In the genomic region with DNA sequence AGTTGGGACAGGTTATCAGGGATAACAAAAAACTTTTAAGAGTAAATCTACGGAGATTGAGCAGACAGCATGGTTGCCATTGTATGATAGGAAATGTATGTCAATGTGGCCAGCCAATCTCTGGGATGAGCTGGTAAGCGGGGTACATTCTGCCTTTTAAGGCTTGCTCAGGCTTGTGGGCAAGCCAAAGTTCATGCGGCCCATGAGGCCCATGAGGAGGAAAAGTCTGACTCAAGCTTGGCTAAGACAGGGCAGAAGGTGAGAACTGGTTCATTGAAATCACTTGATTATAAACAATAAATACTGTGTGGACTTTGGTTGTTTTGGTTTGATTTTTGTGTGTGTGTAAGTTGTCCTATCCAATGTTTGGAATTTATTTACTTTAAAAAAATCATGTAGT, we compare ENCODE assay signal across 24 cellular contexts.
"Had no signal": no experiment of that assay in that cellular context is flagged by ENCODE, and none has a peak within 500 bp of the region (broad histone marks: within the 10 kb centered on the region; RNA-seq: fewer than 3 reads in every experiment).

No MANE protein-coding gene starts in this region.

- H3K4me1 ChIP-seq: left lung, lower lobe of right lung, right atrium auricular region, right lobe of liver, suprapubic skin, tibial artery, upper lobe of right lung had no signal

- H3K36me3 Mint-ChIP-seq: naive thymus-derived CD8-positive, alpha-beta T cell had no signal

- H3K27me3 Mint-ChIP-seq: naive thymus-derived CD8-positive, alpha-beta T cell; progenitor cell of endocrine pancreas; stimulated activated naive CD8-positive, alpha-beta T cell treated with anti-CD3 and anti-CD28 coated beads, Interleukin-15, Interleukin-2, amounts not matched to agents 100 ng/mL and 50 ng/mL, for 24 hours had no signal

- DNase-seq: hippocampal formation; kidney; left colon; left lung; lower lobe of right lung; mammary epithelial cell; mesenchymal stem cell; naive thymus-derived CD8-positive, alpha-beta T cell; ovary; right lobe of liver; stimulated activated CD4-positive, alpha-beta T cell treated with anti-CD3 and anti-CD28 coated beads, Interleukin-12 subunit alpha, Interleukin-12 subunit beta, amount 100 ng/mL, for 4 hours; stimulated activated CD4-positive, alpha-beta T cell treated with anti-CD3 and anti-CD28 coated beads, Interleukin-15, amount 100 ng/mL, for 24 hours; stimulated activated CD4-positive, alpha-beta T cell treated with anti-CD3 and anti-CD28 coated beads, Interleukin-2, amount 100 ng/mL, for 24 hours; stimulated activated CD4-positive, alpha-beta T cell treated with anti-CD3 and anti-CD28 coated beads, Interleukin-4, amount 100 ng/mL, for 1 hour; stimulated activated naive CD4-positive, alpha-beta T cell; tibial artery; trophoblast cell; upper lobe of right lung had no signal

- H3K27me3 ChIP-seq: left lung, ovary, right atrium auricular region, right lobe of liver, suprapubic skin, tibial artery, upper lobe of right lung had no signal

- ATAC-seq: left colon; left lung; lower lobe of right lung; naive thymus-derived CD8-positive, alpha-beta T cell; right lobe of liver; upper lobe of right lung had no signal

- H3K27ac Mint-ChIP-seq: naive thymus-derived CD8-positive, alpha-beta T cell; progenitor cell of endocrine pancreas; stimulated activated naive CD8-positive, alpha-beta T cell treated with anti-CD3 and anti-CD28 coated beads, Interleukin-15, Interleukin-2, amounts not matched to agents 100 ng/mL and 50 ng/mL, for 24 hours had no signal

- H3K36me3 ChIP-seq: left lung, lower lobe of right lung, ovary, right atrium auricular region, right lobe of liver, suprapubic skin, thoracic aorta, tibial artery, upper lobe of right lung had no signal

- H3K27ac ChIP-seq: left lung, lower lobe of right lung, ovary, right atrium auricular region, right lobe of liver, skin epidermis, suprapubic skin, thoracic aorta, tibial artery, upper lobe of right lung had no signal

- H3K4me1 Mint-ChIP-seq: naive thymus-derived CD8-positive, alpha-beta T cell had no signal

- H3K4me3 ChIP-seq: left lung, lower lobe of right lung, ovary, right atrium auricular region, right lobe of liver, skin epidermis, suprapubic skin, thoracic aorta, tibial artery, upper lobe of right lung had no signal

- H3K4me3 Mint-ChIP-seq: naive thymus-derived CD8-positive, alpha-beta T cell; stimulated activated naive CD8-positive, alpha-beta T cell treated with anti-CD3 and anti-CD28 coated beads, Interleukin-15, Interleukin-2, amounts not matched to agents 100 ng/mL and 50 ng/mL, for 24 hours had no signal
